17 cellular contexts compared by ENCODE assay signal in genomic region chr13:92197669-92198068, GRCh38.
"Had no signal": no experiment of that assay in that cellular context is flagged by ENCODE, and none has a peak within 500 bp of the region (broad histone marks: within the 10 kb centered on the region; RNA-seq: fewer than 3 reads in every experiment).

No MANE protein-coding gene starts in this region.

- H3K27ac Mint-ChIP-seq: activated naive CD4-positive, alpha-beta T cell treated with anti-CD3 and anti-CD28 coated beads, Interleukin-2, amount 50 U/mL, for 24 hours; T-helper 17 cell had no signal

- H3K36me3 Mint-ChIP-seq: activated naive CD4-positive, alpha-beta T cell treated with anti-CD3 and anti-CD28 coated beads, Interleukin-2, amount 50 U/mL, for 24 hours had no signal

- H3K4me3 Mint-ChIP-seq: activated naive CD4-positive, alpha-beta T cell treated with anti-CD3 and anti-CD28 coated beads, Interleukin-2, amount 50 U/mL, for 24 hours; T-helper 17 cell had no signal

- H3K9me3 Mint-ChIP-seq: activated naive CD4-positive, alpha-beta T cell treated with anti-CD3 and anti-CD28 coated beads, Interleukin-2, amount 50 U/mL, for 24 hours had no signal

- H3K4me1 Mint-ChIP-seq: activated naive CD4-positive, alpha-beta T cell treated with anti-CD3 and anti-CD28 coated beads, Interleukin-2, amount 50 U/mL, for 24 hours had no signal

- DNase-seq: activated CD4-positive, alpha-beta T cell treated with anti-CD3 and anti-CD28 coated beads, Interleukin-2, amount 50 U/mL, for 1 hour; activated CD4-positive, CD25-positive, alpha-beta regulatory T cell treated with anti-CD3 and anti-CD28 coated beads, Interleukin-2, amount 50 U/mL, for 72 hours; activated CD8-positive, alpha-beta memory T cell treated with anti-CD3 and anti-CD28 coated beads, Interleukin-2, amount 50 U/mL, for 48 hours; activated gamma-delta T cell; adrenal gland; dermis blood vessel endothelial cell; effector memory CD4-positive, alpha-beta T cell; kidney glomerular epithelial cell; left ventricle myocardium inferior; occipital lobe; retina; stimulated activated CD4-positive, alpha-beta T cell treated with anti-CD3 and anti-CD28 coated beads, Interleukin-2, amount 100 ng/mL, for 24 hours; stimulated activated naive CD4-positive, alpha-beta T cell treated with Interleukin-2 at 50 U/mL for 16 hours; T-helper 17 cell; tibial artery had no signal

- H3K4me3 ChIP-seq: adrenal gland, esophagus muscularis mucosa, left ventricle myocardium inferior, tibial artery had no signal

- ATAC-seq: T-helper 17 cell had no signal

- H3K27me3 Mint-ChIP-seq: activated naive CD4-positive, alpha-beta T cell treated with anti-CD3 and anti-CD28 coated beads, Interleukin-2, amount 50 U/mL, for 24 hours; T-helper 17 cell had no signal
